Comparison of ENCODE assay signal across 17 cellular contexts in genomic region chr2:10518470-10519060, GRCh38.
"Had no signal": no experiment of that assay in that cellular context is flagged by ENCODE, and none has a peak within 500 bp of the region (broad histone marks: within the 10 kb centered on the region; RNA-seq: fewer than 3 reads in every experiment).

No MANE protein-coding gene starts in this region.

- H3K4me1 Mint-ChIP-seq: activated CD4-positive, alpha-beta T cell treated with anti-CD3 and anti-CD28 coated beads, Interleukin-2, amount 10 ng/mL, durations not matched to agents 7 days and 5 days; activated naive CD4-positive, alpha-beta T cell treated with anti-CD3 and anti-CD28 coated beads, Interleukin-2, amount 50 U/mL, for 24 hours had no signal

- DNase-seq: activated CD4-positive, alpha-beta T cell treated with anti-CD3 and anti-CD28 coated beads, Interleukin-2, amount 10 ng/mL, durations not matched to agents 7 days and 5 days; activated CD8-positive, alpha-beta T cell treated with anti-CD3 and anti-CD28 coated beads, Interleukin-2, amount 10 ng/mL, durations not matched to agents 7 days and 5 days; activated gamma-delta T cell; effector CD8-positive, alpha-beta T cell; esophagus squamous epithelium; left colon; naive thymus-derived CD8-positive, alpha-beta T cell; stimulated activated CD4-positive, alpha-beta T cell treated with anti-CD3 and anti-CD28 coated beads, Interleukin-4, amount 100 ng/mL, for 4 hours; stimulated activated naive CD4-positive, alpha-beta T cell; substantia nigra; tibial artery had no signal

- FAIRE-seq: endothelial cell of umbilical vein had no signal

- H3K27ac Mint-ChIP-seq: activated CD4-positive, alpha-beta T cell treated with anti-CD3 and anti-CD28 coated beads, Interleukin-2, amount 10 ng/mL, durations not matched to agents 7 days and 5 days; activated CD8-positive, alpha-beta T cell treated with anti-CD3 and anti-CD28 coated beads, Interleukin-2, amount 10 ng/mL, durations not matched to agents 7 days and 5 days; activated naive CD4-positive, alpha-beta T cell treated with anti-CD3 and anti-CD28 coated beads, Interleukin-2, amount 50 U/mL, for 24 hours; dendritic cell treated with granulocyte-macrophage colony-stimulating factor and Interleukin-4, amounts not matched to agents 40 ng/mL and 50 ng/mL, for 4 days; naive thymus-derived CD8-positive, alpha-beta T cell; T-helper 1 cell treated with Interleukin-12 subunit alpha and Interleukin-12 subunit beta and Interleukin-4 antibody, amounts not matched to agents 30 μg/mL and 1 μg/mL, for 36 hours had no signal

- ATAC-seq: activated CD4-positive, CD25-positive, alpha-beta regulatory T cell treated with anti-CD3 and anti-CD28 coated beads, Interleukin-2, amount 50 U/mL, for 24 hours; activated CD8-positive, alpha-beta T cell treated with anti-CD3 and anti-CD28 coated beads, Interleukin-2, amount 10 ng/mL, durations not matched to agents 7 days and 5 days; left colon; naive thymus-derived CD8-positive, alpha-beta T cell; sciatic nerve had no signal

- H3K27me3 Mint-ChIP-seq: activated CD4-positive, alpha-beta T cell treated with anti-CD3 and anti-CD28 coated beads, Interleukin-2, amount 10 ng/mL, durations not matched to agents 7 days and 5 days; activated naive CD4-positive, alpha-beta T cell treated with anti-CD3 and anti-CD28 coated beads, Interleukin-2, amount 50 U/mL, for 24 hours; dendritic cell treated with granulocyte-macrophage colony-stimulating factor and Interleukin-4, amounts not matched to agents 40 ng/mL and 50 ng/mL, for 4 days had no signal

- H3K4me3 Mint-ChIP-seq: activated CD4-positive, alpha-beta T cell treated with anti-CD3 and anti-CD28 coated beads, Interleukin-2, amount 10 ng/mL, durations not matched to agents 7 days and 5 days; activated CD8-positive, alpha-beta T cell treated with anti-CD3 and anti-CD28 coated beads, Interleukin-2, amount 10 ng/mL, durations not matched to agents 7 days and 5 days; activated naive CD4-positive, alpha-beta T cell treated with anti-CD3 and anti-CD28 coated beads, Interleukin-2, amount 50 U/mL, for 24 hours; dendritic cell treated with granulocyte-macrophage colony-stimulating factor and Interleukin-4, amounts not matched to agents 40 ng/mL and 50 ng/mL, for 4 days; naive thymus-derived CD8-positive, alpha-beta T cell; T-helper 1 cell treated with Interleukin-12 subunit alpha and Interleukin-12 subunit beta and Interleukin-4 antibody, amounts not matched to agents 30 μg/mL and 1 μg/mL, for 36 hours had no signal
